8 cellular contexts compared by ENCODE assay signal in genomic region chr12:45730842-45731336, GRCh38. TPM values are rescaled to one million over a fixed set of nuclear protein-coding genes. Genes with fewer than 3 reads are reported as not detected.
DNase-seq lines count a peak whose midpoint lies in the region; ATAC-seq and TF ChIP-seq lines count a peak whose summit lies in the region.

No MANE protein-coding gene starts in this region.

- no peaks in the 10 kb centered on the region for H3K36me3 ChIP-seq in GM23338 (ENCODE audit: insufficient read depth)
- H3K36me3 ChIP-seq in mucosa of rectum (ENCODE audit: control insufficient read depth in 2 of 2, insufficient read depth in 2 of 2, low read length in 2 of 2) = no peaks in the 10 kb centered on the region
- no peaks in the 10 kb centered on the region for H3K36me3 ChIP-seq in urinary bladder (ENCODE audit: insufficient read depth)

- peaks cover 36% of the 10 kb centered on the region for H3K36me3 Mint-ChIP-seq in GM23338 (ENCODE audit: low read depth)
- peaks cover 49% of the 10 kb centered on the region for H3K36me3 Mint-ChIP-seq in dendritic cell treated with granulocyte-macrophage colony-stimulating factor and Interleukin-4, amounts not matched to agents 40 ng/mL and 50 ng/mL, for 4 days (ENCODE audit: low read depth)

- H3K79me2 ChIP-seq in GM23338 (replicated peaks; ENCODE audit: insufficient read depth) = peaks cover 49% of the 10 kb centered on the region

- POLR2A ChIA-PET in AG04449 (lab: Yijun Ruan, JAX) (interaction anchor here (0.7 kb wide), 1 partner anchor 306 kb away, joined by 3 read pairs; no protein-coding TSS in a partner anchor), RWPE1 (lab: Yijun Ruan, JAX; ENCODE audit: low non-redundant PET) (no interaction called here)

- peaks cover 16% of the 10 kb centered on the region for H3K4me1 ChIP-seq in GM23338 (ENCODE audit: insufficient read depth)
- peaks cover 5 to 28% of the 10 kb centered on the region in 2 donors for H3K4me1 ChIP-seq in mucosa of rectum (ENCODE audit: control insufficient read depth in 2 of 2, insufficient read depth in 2 of 2, low read length in 2 of 2)
- H3K4me1 ChIP-seq in urinary bladder (ENCODE audit: insufficient read depth) = no peaks in the 10 kb centered on the region

- DNase-seq in AG04449 (ENCODE audit: low read depth, low spot score) = no peak
- no peak for DNase-seq in GM23338 (ENCODE audit: low spot score)
- DNase-seq in RWPE1 (ENCODE audit: low spot score) = peak; percentile 3
- no peak for DNase-seq in GM13976 (ENCODE audit: low spot score)

- peak overlapping the region; percentile 81 for H3K27ac Mint-ChIP-seq in GM23338
- peak overlapping the region; percentile 96 for H3K27ac Mint-ChIP-seq in dendritic cell treated with granulocyte-macrophage colony-stimulating factor and Interleukin-4, amounts not matched to agents 40 ng/mL and 50 ng/mL, for 4 days

- under 1% methylated on average over 14 of the region's 14 CpGs for WGBS in urinary bladder

- H2AFZ ChIP-seq in GM23338 = no peak overlapping the region

- no peak for ATAC-seq in GM23338
- no peak for ATAC-seq in HG03457 (IDR thresholded peaks at IDR 0.05; ENCODE audit: unreplicated experiment)

- in situ Hi-C loops in GM13976 (cut with MboI; ENCODE audit: low sequenced_read_pairs, unreplicated experiment) = loop anchor here (10.0 to 25.0 kb wide), 2 partner anchors 254 to 531 kb away; partner anchors contain the start of gene SLC38A1

- H3K27ac ChIP-seq in GM23338 (ENCODE audit: low read depth) = peak overlapping the region; percentile 90
- H3K27ac ChIP-seq in RWPE1 = peak overlapping the region; percentile 99
- H3K27ac ChIP-seq in mucosa of rectum (ENCODE audit: low read depth in 2 of 2, low read length in 2 of 2) = peak overlapping the region; percentile 94 to 99
- H3K27ac ChIP-seq in urinary bladder (ENCODE audit: low read depth) = peak overlapping the region; percentile 100

- H3K27me3 Mint-ChIP-seq in GM23338 (ENCODE audit: insufficient read depth, low read depth, poor library complexity) = peaks cover 10% of the 10 kb centered on the region
- no peaks in the 10 kb centered on the region for H3K27me3 Mint-ChIP-seq in dendritic cell treated with granulocyte-macrophage colony-stimulating factor and Interleukin-4, amounts not matched to agents 40 ng/mL and 50 ng/mL, for 4 days

- peak overlapping the region; percentile 83 for H3K4me3 Mint-ChIP-seq in GM23338
- peak overlapping the region; percentile 96 for H3K4me3 Mint-ChIP-seq in dendritic cell treated with granulocyte-macrophage colony-stimulating factor and Interleukin-4, amounts not matched to agents 40 ng/mL and 50 ng/mL, for 4 days

- H3K4me1 Mint-ChIP-seq in GM23338 = peaks cover 18% of the 10 kb centered on the region
- peaks cover 10% of the 10 kb centered on the region for H3K4me1 Mint-ChIP-seq in dendritic cell treated with granulocyte-macrophage colony-stimulating factor and Interleukin-4, amounts not matched to agents 40 ng/mL and 50 ng/mL, for 4 days (ENCODE audit: low read depth)

- no peaks in the 10 kb centered on the region for H3K9me2 ChIP-seq in GM23338 (ENCODE audit: insufficient read depth)

- H3K9me3 ChIP-seq in mucosa of rectum (ENCODE audit: control insufficient read depth in 2 of 2, low read length in 2 of 2) = no peaks in the 10 kb centered on the region

- H3K4me2 ChIP-seq in GM23338 = peak overlapping the region; percentile 80

- H3K27me3 ChIP-seq in GM23338 (ENCODE audit: insufficient read depth) (no peaks in the 10 kb centered on the region), mucosa of rectum (ENCODE audit: control insufficient read depth in 2 of 2, insufficient read depth in 2 of 2, low read length in 2 of 2) (no peaks in the 10 kb centered on the region)

- intact Hi-C loops in dendritic cell treated with granulocyte-macrophage colony-stimulating factor and Interleukin-4, amounts not matched to agents 40 ng/mL and 50 ng/mL, for 4 days (cut with micrococcal nuclease) = no loop called here

- peak overlapping the region; percentile 87 to 94 for H3K9ac ChIP-seq in mucosa of rectum (ENCODE audit: low read depth in 1 of 2, low read length in 2 of 2)

- TF ChIP-seq CTCF in AG04449 (IDR thresholded peaks at IDR 0.05; ENCODE audit: insufficient read depth, low read length, missing control alignments) (no peak), GM23338 (conservative IDR thresholded peaks at IDR 0.05; ENCODE audit: low read depth in 2 of 2) (no peak), RWPE1 (conservative IDR thresholded peaks at IDR 0.05; ENCODE audit: low read depth) (no peak), GM13976 (IDR thresholded peaks at IDR 0.05; ENCODE audit: borderline replicate concordance, control extremely low read depth, extremely low read depth, insufficient read depth, missing control alignments) (no peak)

- CTCF ChIA-PET in AG04449 (lab: Yijun Ruan, JAX) (interaction anchor here (0.6 kb wide), 1 partner anchor 52 kb away, joined by 3 read pairs; no protein-coding TSS in a partner anchor), RWPE1 (lab: Yijun Ruan, JAX) (interaction anchor here (0.6 kb wide), 1 partner anchor 26 kb away, joined by 3 read pairs; no protein-coding TSS in a partner anchor)

- H3K4me3 ChIP-seq in AG04449 (ENCODE audit: low read depth, low read length) (peak overlapping the region; percentile 78), GM23338 (peak overlapping the region; percentile 74), mucosa of rectum (ENCODE audit: low read length in 2 of 2) (peak overlapping the region; percentile 82 to 95), urinary bladder (ENCODE audit: low read depth, low read length) (peak overlapping the region; percentile 95)

- H3K9me3 Mint-ChIP-seq in GM23338 = 0 out of 3 replicates have a peak, but pooled peaks cover 2% of the 10 kb centered on the region
- H3K9me3 Mint-ChIP-seq in dendritic cell treated with granulocyte-macrophage colony-stimulating factor and Interleukin-4, amounts not matched to agents 40 ng/mL and 50 ng/mL, for 4 days = no peaks in the 10 kb centered on the region

- peaks cover 4% of the 10 kb centered on the region; the same call in 1 of the 2 replicates for H4K20me1 ChIP-seq in GM23338 (replicated peaks; ENCODE audit: insufficient read depth)

- no peaks in the 10 kb centered on the region for H3F3A ChIP-seq in GM23338 (replicated peaks; ENCODE audit: low read depth)

TF ChIP-seq in GM23338, 12 proteins besides CTCF, POLR2A, EP300 and RAD21 (continues in another document):
- TF ChIP-seq ETS1 (IDR thresholded peaks at IDR 0.05) = no peak
- no peak for TF ChIP-seq NANOG (IDR thresholded peaks at IDR 0.05; ENCODE audit: borderline replicate concordance)

RNA-seq across cellular contexts. Expression of gene ARID2, which starts 1.4 kb away (rescaled TPM):
- 44.4 and 54.9 TPM in 2 replicates for total RNA-seq in GM23338 (2014; rRNA removed; shearing (Covaris generic))
- polyA plus RNA-seq in GM23338 (2016; fragmentation: Nextera tagmentation; extraction: Ambion mirVana) = 24.8 and 26.5 TPM in 2 replicates
- total RNA-seq in urinary bladder = 77.4 TPM
- 7.6 TPM for polyA plus RNA-seq in urinary bladder
